8 cellular contexts compared by ENCODE assay signal in genomic region chr17:13597723-13598347, GRCh38. TPM values are rescaled to one million over a fixed set of nuclear protein-coding genes. Genes with fewer than 3 reads are reported as not detected.
DNase-seq lines count a peak whose midpoint lies in the region; ATAC-seq and TF ChIP-seq lines count a peak whose summit lies in the region.

No MANE protein-coding gene starts in this region.

- TF ChIP-seq POLR2A in lower leg skin (IDR thresholded peaks at IDR 0.05): no peak

- TF ChIP-seq CTCF in fibroblast of pulmonary artery (IDR thresholded peaks at IDR 0.05; ENCODE audit: low read length, missing control alignments) (peak; percentile 69), retinal pigment epithelial cell (conservative IDR thresholded peaks at IDR 0.05; ENCODE audit: low read depth, low read length) (peak; percentile 76), lower leg skin (IDR thresholded peaks at IDR 0.05) (no peak)

- no peak overlapping the region for H3K27ac Mint-ChIP-seq in activated CD4-positive, alpha-beta T cell treated with anti-CD3 and anti-CD28 coated beads, Interleukin-2, amount 10 ng/mL, durations not matched to agents 24 days and 14 days

- peaks cover 13% of the 10 kb centered on the region for H3K4me1 Mint-ChIP-seq in activated CD4-positive, alpha-beta T cell treated with anti-CD3 and anti-CD28 coated beads, Interleukin-2, amount 10 ng/mL, durations not matched to agents 24 days and 14 days

- no peaks in the 10 kb centered on the region for H3K36me3 Mint-ChIP-seq in activated CD4-positive, alpha-beta T cell treated with anti-CD3 and anti-CD28 coated beads, Interleukin-2, amount 10 ng/mL, durations not matched to agents 24 days and 14 days (ENCODE audit: low read depth)

- intact Hi-C loops in activated CD4-positive, alpha-beta T cell treated with anti-CD3 and anti-CD28 coated beads, Interleukin-2, amount 10 ng/mL, durations not matched to agents 24 days and 14 days (cut with micrococcal nuclease): loop anchor here (1.0 to 10.0 kb wide), 5 partner anchors 604 to 1577 kb away; no protein-coding TSS in a partner anchor
- intact Hi-C loops in lower leg skin (cut with DNase I; ENCODE audit: low total_unique reads): loop anchor here (5.0 to 10.0 kb wide), 2 partner anchors 704 to 1327 kb away; partner anchors contain the start of gene HS3ST3B1

- DNase-seq in NCI-H146 (lab: John Stamatoyannopoulos, UW): peak; percentile 3
- DNase-seq in NCI-H146 treated with DMSO at 0.1 percent for 48 hours (lab: John Stamatoyannopoulos, UW; ENCODE audit: unreplicated experiment): no peak
- peak; percentile 25 to 42 for DNase-seq in Kasumi-1 (lab: John Stamatoyannopoulos, UW)
- DNase-seq in activated CD4-positive, alpha-beta T cell treated with anti-CD3 and anti-CD28 coated beads, Interleukin-2, amount 10 ng/mL, durations not matched to agents 24 days and 14 days: peak; percentile 82
- peak; percentile 74 for DNase-seq in fibroblast of pulmonary artery (ENCODE audit: low read depth)
- DNase-seq in retinal pigment epithelial cell (ENCODE audit: low read depth): no peak
- DNase-seq in lower leg skin (ENCODE audit: low spot score in 2 of 2): no peak

- 28 to 31% methylated on average over 3 of the region's 3 CpGs for WGBS in lower leg skin, 2 donors

- H3K4me3 Mint-ChIP-seq in activated CD4-positive, alpha-beta T cell treated with anti-CD3 and anti-CD28 coated beads, Interleukin-2, amount 10 ng/mL, durations not matched to agents 24 days and 14 days: no peak overlapping the region

- no peak overlapping the region for H3K4me3 ChIP-seq in fibroblast of pulmonary artery (replicated peaks; ENCODE audit: low read depth, low read length)
- H3K4me3 ChIP-seq in retinal pigment epithelial cell (ENCODE audit: low read length): peak overlapping the region; percentile 85
- H3K4me3 ChIP-seq in lower leg skin (ENCODE audit: low read depth, poor library complexity, severe bottlenecking): no peak overlapping the region

- no peaks in the 10 kb centered on the region for H3K9me3 Mint-ChIP-seq in activated CD4-positive, alpha-beta T cell treated with anti-CD3 and anti-CD28 coated beads, Interleukin-2, amount 10 ng/mL, durations not matched to agents 24 days and 14 days

- ATAC-seq in HG03095 (IDR thresholded peaks at IDR 0.05; ENCODE audit: unreplicated experiment): no peak

- H3K27me3 Mint-ChIP-seq in activated CD4-positive, alpha-beta T cell treated with anti-CD3 and anti-CD28 coated beads, Interleukin-2, amount 10 ng/mL, durations not matched to agents 24 days and 14 days: peaks cover 55% of the 10 kb centered on the region

RNA-seq across cellular contexts. Expression of gene HS3ST3A1, which starts 3.9 kb away (rescaled TPM):
- total RNA-seq in activated CD4-positive, alpha-beta T cell treated with anti-CD3 and anti-CD28 coated beads, Interleukin-2, amount 10 ng/mL, durations not matched to agents 24 days and 14 days: 2.3 and 3.7 TPM in 2 replicates
- 10 to 100 TPM in 1 of 4 donors, 1 to 10 TPM in 3; 1.4 to 21.2 (median 7.8) TPM for total RNA-seq in lower leg skin

Comparison
In these comparisons a context has a peak if more than half of its experiments do, and no peak if none do; other contexts are left out.
1. DNase-seq: peak in NCI-H146 (single experiment), Kasumi-1 (2 of 2), activated CD4-positive, alpha-beta T cell treated with anti-CD3 and anti-CD28 coated beads, Interleukin-2, amount 10 ng/mL, durations not matched to agents 24 days and 14 days (single experiment) and fibroblast of pulmonary artery (single experiment); none in NCI-H146 treated with DMSO at 0.1 percent for 48 hours (single experiment), retinal pigment epithelial cell (single experiment) and lower leg skin (0 of 2).
2. CTCF ChIP-seq: peak in fibroblast of pulmonary artery (single experiment) and retinal pigment epithelial cell (single experiment); none in lower leg skin (0 of 3).